In the genomic region with DNA sequence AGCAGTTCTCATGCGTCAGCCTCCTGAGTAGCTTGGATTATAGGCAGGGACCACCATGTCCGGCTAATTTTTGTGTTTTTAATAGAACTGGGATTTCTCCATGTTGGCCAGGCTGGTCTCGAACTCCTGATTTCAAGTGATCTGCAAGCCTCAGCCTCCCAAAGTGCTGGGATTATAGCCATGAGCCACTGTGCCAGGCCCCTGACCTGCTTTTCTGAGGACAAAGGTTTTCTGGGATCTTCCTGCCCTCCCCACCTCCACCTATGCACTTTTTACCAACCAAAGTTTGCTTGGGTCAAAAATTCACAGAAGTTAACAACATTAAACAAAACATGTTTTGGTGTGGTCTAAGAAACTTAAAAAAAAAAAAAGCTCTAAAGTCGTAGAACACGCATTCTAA, we compare ENCODE assay signal across 5 cellular contexts.
"Had no signal": no experiment of that assay in that cellular context is flagged by ENCODE, and none has a peak within 500 bp of the region (broad histone marks: within the 10 kb centered on the region; RNA-seq: fewer than 3 reads in every experiment).

No MANE protein-coding gene starts in this region.

- ATAC-seq: HepG2, K562 had no signal

- H3K4me3 ChIP-seq: K562 had no signal

- H3K27ac ChIP-seq: HL-60 had no signal

- DNase-seq: IMR-90, KBM-7 had no signal
